In genomic region chr9:83013867-83014605, GRCh38 we compare ENCODE assay signal across 21 cellular contexts. TPM values are rescaled to one million over a fixed set of nuclear protein-coding genes. Genes with fewer than 3 reads are reported as not detected.
DNase-seq lines count a peak whose midpoint lies in the region; ATAC-seq, FAIRE-seq and TF ChIP-seq lines count a peak whose summit lies in the region.
"Had no signal": no experiment of that assay in that cellular context is flagged by ENCODE, and none has a peak within 500 bp of the region (broad histone marks: within the 10 kb centered on the region; RNA-seq: fewer than 3 reads in every experiment).

No MANE protein-coding gene starts in this region.

- CTCF ChIA-PET in BJ (lab: Yijun Ruan, JAX): interaction anchor here (1.7 kb wide), 1 partner anchor 11 kb away, joined by 3 read pairs; no protein-coding TSS in a partner anchor

- H3K27me3 ChIP-seq in BJ (ENCODE audit: control insufficient read depth, insufficient read depth, low read length) (no peaks in the 10 kb centered on the region; the same call in 1 of the 2 replicates), bronchial epithelial cell (ENCODE audit: control insufficient read depth, insufficient read depth, low read length) (no peaks in the 10 kb centered on the region)
- H3K27me3 ChIP-seq: BLaER1 treated with 17β-estradiol and CSF1 and Interleukin-3, amounts not matched to agents 10 nM and 100 nM; neutrophil; right lobe of liver had no signal

- no peak for FAIRE-seq in bronchial epithelial cell (lab: Jason Lieb, UNC)

- H3K4me3 ChIP-seq in BJ (ENCODE audit: low read depth, low read length) (no peak overlapping the region), bronchial epithelial cell (ENCODE audit: low read depth, low read length) (no peak overlapping the region)
- H3K4me3 ChIP-seq: BLaER1 treated with 17β-estradiol and CSF1 and Interleukin-3, amounts not matched to agents 10 nM and 100 nM; coronary artery; right lobe of liver had no signal

- TF ChIP-seq CTCF in BJ (IDR thresholded peaks at IDR 0.05; ENCODE audit: insufficient read depth, low read depth, low read length): no peak
- no peak for TF ChIP-seq CTCF in bronchial epithelial cell (IDR thresholded peaks at IDR 0.05; ENCODE audit: insufficient read depth, low read length, severe bottlenecking)

- ATAC-seq in HG03457 (IDR thresholded peaks at IDR 0.05; ENCODE audit: unreplicated experiment): no peak
- ATAC-seq: right lobe of liver had no signal

- DNase-seq in BJ (ENCODE audit: low read depth) (peak; percentile 27), HT1080 (ENCODE audit: low read depth) (peak; percentile 78), bronchial epithelial cell (ENCODE audit: low read depth) (peak; percentile 48), kidney tubule cell (ENCODE audit: low spot score) (peak; percentile 60), cerebellar nuclear complex (lab: John Stamatoyannopoulos, UW) (no peak)
- DNase-seq in activated naive CD4-positive, alpha-beta T cell (lab: John Stamatoyannopoulos, UW): no peak
- no peak for DNase-seq in stimulated activated CD4-positive, alpha-beta T cell treated with anti-CD3 and anti-CD28 coated beads, Interleukin-15, amount 100 ng/mL, for 24 hours
- DNase-seq: amygdala; DMS 273 treated with DMSO at 0.1 percent for 48 hours; erythroblast; Kasumi-1; NCI-H1694; NCI-H446; NK-92 treated with Interleukin-12 subunit alpha and Interleukin-12 subunit beta, amount 100 ng/mL, for 24 hours; right lobe of liver; stimulated activated CD4-positive, alpha-beta T cell treated with anti-CD3 and anti-CD28 coated beads, Interleukin-2, amount 100 ng/mL, for 24 hours had no signal

- POLR2A ChIA-PET in BJ (lab: Charles Lee): no interaction called here

- no peaks in the 10 kb centered on the region for H3K36me3 ChIP-seq in BJ (ENCODE audit: control insufficient read depth, insufficient read depth, low read length)
- no peaks in the 10 kb centered on the region for H3K36me3 ChIP-seq in bronchial epithelial cell (ENCODE audit: control insufficient read depth, insufficient read depth, low read length)
- H3K36me3 ChIP-seq: BLaER1 treated with 17β-estradiol and CSF1 and Interleukin-3, amounts not matched to agents 10 nM and 100 nM; neutrophil; right lobe of liver had no signal

RNA-seq across cellular contexts. Expression of gene RASEF, which starts 48.9 kb away (rescaled TPM):
- not detected in 2 replicates for polyA plus RNA-seq in BJ (2011; rRNA removed)
- polyA minus RNA-seq in BJ (2011; rRNA and poly(A)+ RNA removed): 0.10 TPM in 1 of 2 replicates, not detected in the other
- total RNA-seq in HT1080 (2014; rRNA removed; shearing (Covaris generic)): 0.14 and 0.73 TPM in 2 replicates
- polyA plus RNA-seq in HT1080 (2015; cell fraction: cytosol; rRNA removed): 0.10 and 0.14 TPM in 2 replicates
- polyA plus RNA-seq in HT1080 (2015; cell fraction: nucleus; rRNA removed): 0.29 and 0.30 TPM in 2 replicates
- 9.2 and 14.2 TPM in 2 replicates for total RNA-seq in bronchial epithelial cell
- total RNA-seq: T-helper 1 cell treated with Interleukin-12 subunit alpha and Interleukin-12 subunit beta and Interleukin-4 antibody, amounts not matched to agents 30 ng/mL and 1 ng/mL, for 36 hours had no signal

Comparison
In these comparisons a context has a peak if more than half of its experiments do, and no peak if none do; other contexts are left out.
1. DNase-seq: peak in BJ (single experiment), HT1080 (single experiment), bronchial epithelial cell (single experiment) and kidney tubule cell (single experiment); none in activated naive CD4-positive, alpha-beta T cell (0 of 4), stimulated activated CD4-positive, alpha-beta T cell treated with anti-CD3 and anti-CD28 coated beads, Interleukin-15, amount 100 ng/mL, for 24 hours (single experiment) and cerebellar nuclear complex (0 of 2).